ENCODE assay signal across 14 cellular contexts in genomic region chr5:175710361-175710760, GRCh38.
"Had no signal": no experiment of that assay in that cellular context is flagged by ENCODE, and none has a peak within 500 bp of the region (broad histone marks: within the 10 kb centered on the region; RNA-seq: fewer than 3 reads in every experiment).

No MANE protein-coding gene starts in this region.

- H3K4me1 ChIP-seq: neural progenitor cell had no signal

- H3K27ac ChIP-seq: neural progenitor cell, parathyroid adenoma had no signal

- H3K4me3 Mint-ChIP-seq: activated CD8-positive, alpha-beta memory T cell treated with anti-CD3 and anti-CD28 coated beads, Interleukin-2, amount 10 ng/mL, durations not matched to agents 7 days and 5 days; neural progenitor cell; stimulated activated memory B cell treated with anti-CD40 and anti-IgM and Interleukin-4, amounts not matched to agents 10 μg/mL and 1 μg/mL and 100 μg/mL, for 72 hours had no signal

- H3K27me3 Mint-ChIP-seq: activated CD8-positive, alpha-beta memory T cell treated with anti-CD3 and anti-CD28 coated beads, Interleukin-2, amount 10 ng/mL, durations not matched to agents 7 days and 5 days had no signal

- H3K36me3 ChIP-seq: neural progenitor cell had no signal

- H3K9me3 Mint-ChIP-seq: stimulated activated memory B cell treated with anti-CD40 and anti-IgM and Interleukin-4, amounts not matched to agents 10 μg/mL and 1 μg/mL and 100 μg/mL, for 72 hours had no signal

- DNase-seq: activated CD4-positive, alpha-beta T cell treated with anti-CD3 and anti-CD28 coated beads, Interleukin-2, amount 50 U/mL, for 48 hours; activated CD8-positive, alpha-beta memory T cell treated with anti-CD3 and anti-CD28 coated beads, Interleukin-2, amount 10 ng/mL, durations not matched to agents 7 days and 5 days; activated naive CD4-positive, alpha-beta T cell treated with anti-CD3 and anti-CD28 coated beads, Interleukin-2, amount 50 U/mL, for 16 hours; amygdala; foreskin melanocyte; midbrain; retina; SHP77 treated with DMSO at 0.1 percent for 48 hours; small intestine; substantia nigra had no signal

- H3K36me3 Mint-ChIP-seq: stimulated activated memory B cell treated with anti-CD40 and anti-IgM and Interleukin-4, amounts not matched to agents 10 μg/mL and 1 μg/mL and 100 μg/mL, for 72 hours had no signal

- H3K4me1 Mint-ChIP-seq: neural progenitor cell; stimulated activated memory B cell treated with anti-CD40 and anti-IgM and Interleukin-4, amounts not matched to agents 10 μg/mL and 1 μg/mL and 100 μg/mL, for 72 hours had no signal

- H3K27me3 ChIP-seq: neural progenitor cell had no signal

- H3K4me3 ChIP-seq: neural progenitor cell had no signal

- ATAC-seq: activated CD4-positive, CD25-positive, alpha-beta regulatory T cell treated with anti-CD3 and anti-CD28 coated beads, Interleukin-2, amount 50 U/mL, for 24 hours; activated CD8-positive, alpha-beta memory T cell treated with anti-CD3 and anti-CD28 coated beads, Interleukin-2, amount 10 ng/mL, durations not matched to agents 7 days and 5 days had no signal

- H3K27ac Mint-ChIP-seq: activated CD8-positive, alpha-beta memory T cell treated with anti-CD3 and anti-CD28 coated beads, Interleukin-2, amount 10 ng/mL, durations not matched to agents 7 days and 5 days; neural progenitor cell; stimulated activated memory B cell treated with anti-CD40 and anti-IgM and Interleukin-4, amounts not matched to agents 10 μg/mL and 1 μg/mL and 100 μg/mL, for 72 hours had no signal
